In the genomic region with DNA sequence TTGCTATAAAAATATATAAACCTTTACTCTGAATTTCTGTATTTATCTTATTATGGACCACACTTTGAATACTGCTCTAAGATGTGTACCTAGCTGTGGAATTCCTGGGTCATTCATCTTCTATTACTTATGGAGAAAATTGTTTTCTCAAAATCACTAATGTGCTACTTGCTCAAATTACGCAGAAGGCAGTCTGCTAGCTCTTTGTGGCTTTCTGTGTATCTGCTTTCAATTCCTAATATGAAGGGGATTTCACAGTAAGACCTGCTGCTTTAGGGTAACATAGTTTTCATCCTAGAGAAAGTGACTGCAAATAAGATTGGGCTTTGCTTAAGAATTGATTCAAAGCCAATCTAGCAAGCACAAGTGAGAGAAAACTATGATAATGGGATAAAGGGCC, we compare ENCODE assay signal across 9 cellular contexts.
DNase-seq lines count a peak whose midpoint lies in the region; ATAC-seq and TF ChIP-seq lines count a peak whose summit lies in the region.
"Had no signal": no experiment of that assay in that cellular context is flagged by ENCODE, and none has a peak within 500 bp of the region (broad histone marks: within the 10 kb centered on the region; RNA-seq: fewer than 3 reads in every experiment).

No MANE protein-coding gene starts in this region.

- H3K4me1 ChIP-seq in endodermal cell (ENCODE audit: control insufficient read depth, insufficient read depth, low read length) (no peaks in the 10 kb centered on the region), adrenal gland (replicated peaks in 1 of 2) (no peaks in the 10 kb centered on the region)

- H3K9me3 ChIP-seq in MG63 (no peaks in the 10 kb centered on the region), endodermal cell (ENCODE audit: control insufficient read depth, low read length) (no peaks in the 10 kb centered on the region), adrenal gland (replicated peaks in 1 of 3) (no peaks in the 10 kb centered on the region)

- H3K4me3 Mint-ChIP-seq in activated CD4-positive, alpha-beta T cell treated with anti-CD3 and anti-CD28 coated beads for 36 hours, result peak overlapping the region; percentile 2
- peak overlapping the region in 1 of 8 donors; percentile 1 for H3K4me3 Mint-ChIP-seq in naive B cell
- no peak overlapping the region for H3K4me3 Mint-ChIP-seq in endodermal cell

- TF ChIP-seq CTCF in endodermal cell (conservative IDR thresholded peaks at IDR 0.05), result no peak
- TF ChIP-seq CTCF in adrenal gland (IDR thresholded peaks at IDR 0.05), result no peak

- POLR2A ChIA-PET in activated CD4-positive, alpha-beta T cell treated with anti-CD3 and anti-CD28 coated beads for 36 hours (lab: Charles Lee), result interaction anchor here (0.7 to 1.1 kb wide), 5 partner anchors 9 to 239 kb away, joined by 3 to 7 read pairs (median 3); a partner anchor contains a TSS

- no peak for TF ChIP-seq POLR2A in adrenal gland (IDR thresholded peaks at IDR 0.05)

- no peaks in the 10 kb centered on the region for H3K36me3 ChIP-seq in MG63
- no peaks in the 10 kb centered on the region for H3K36me3 ChIP-seq in endodermal cell (ENCODE audit: control insufficient read depth, insufficient read depth, low read length)
- H3K36me3 ChIP-seq in adrenal gland (replicated peaks in 1 of 2), result no peaks in the 10 kb centered on the region

- H3K36me3 Mint-ChIP-seq in activated CD4-positive, alpha-beta T cell treated with anti-CD3 and anti-CD28 coated beads for 36 hours (ENCODE audit: low read depth), result no peaks in the 10 kb centered on the region
- H3K36me3 Mint-ChIP-seq in naive B cell, result no peaks in the 10 kb centered on the region
- no peaks in the 10 kb centered on the region for H3K36me3 Mint-ChIP-seq in endodermal cell (ENCODE audit: low read depth)

- H3K27me3 ChIP-seq in MG63 (no peaks in the 10 kb centered on the region), endodermal cell (ENCODE audit: control insufficient read depth, insufficient read depth, low read length, poor library complexity, severe bottlenecking) (peaks cover 20% of the 10 kb centered on the region), adrenal gland (no peaks in the 10 kb centered on the region)

- H3K9me3 Mint-ChIP-seq in activated CD4-positive, alpha-beta T cell treated with anti-CD3 and anti-CD28 coated beads for 36 hours (ENCODE audit: low read depth), result no peaks in the 10 kb centered on the region
- H3K9me3 Mint-ChIP-seq in naive B cell (no peaks in the 10 kb centered on the region), endodermal cell (no peaks in the 10 kb centered on the region)

- peaks cover 57% of the 10 kb centered on the region for H3K4me1 Mint-ChIP-seq in activated CD4-positive, alpha-beta T cell treated with anti-CD3 and anti-CD28 coated beads for 36 hours
- H3K4me1 Mint-ChIP-seq in naive B cell, result peaks cover 7 to 15% (median 14%) of the 10 kb centered on the region in 3 donors
- H3K4me1 Mint-ChIP-seq in endodermal cell, result peaks cover 4% of the 10 kb centered on the region

- no peak overlapping the region for H3K9ac ChIP-seq in endodermal cell (ENCODE audit: extremely low read depth, low read length, poor library complexity, severe bottlenecking)

- H3K27ac ChIP-seq in endodermal cell (ENCODE audit: low read depth, low read length) (no peak overlapping the region), adrenal gland (no peak overlapping the region)

- H3K4me3 ChIP-seq in MG63, result no peak overlapping the region
- H3K4me3 ChIP-seq in endodermal cell (ENCODE audit: low read length), result no peak overlapping the region
- H3K4me3 ChIP-seq in adrenal gland, result no peak overlapping the region

- WGBS in endodermal cell (ENCODE audit: insufficient coverage in 1 of 2, insufficient read length in 1 of 2), 2 experiments, result 96% methylated on average over 1 of the region's 1 CpG; no CpG with 5 or more reads in 1 of the 2 experiments
- 57 to 83% (median 73%) methylated on average over 1 of the region's 1 CpG for WGBS in adrenal gland, 4 donors

- CTCF ChIA-PET in activated CD4-positive, alpha-beta T cell treated with anti-CD3 and anti-CD28 coated beads for 36 hours (lab: Charles Lee), result interaction anchor here (0.6 to 1.0 kb wide), 6 partner anchors 8 to 206 kb away, joined by 3 read pairs; no protein-coding TSS in a partner anchor

- ATAC-seq in activated CD4-positive, alpha-beta T cell treated with anti-CD3 and anti-CD28 coated beads for 36 hours, result peak; percentile 72
- peak; percentile 58 for ATAC-seq in GM21529 (IDR thresholded peaks at IDR 0.05; ENCODE audit: unreplicated experiment)
- peak; percentile 49 for ATAC-seq in HG03442 (IDR thresholded peaks at IDR 0.05; ENCODE audit: unreplicated experiment)
- ATAC-seq in naive B cell (ENCODE audit: low read depth in 2 of 2), result peak; percentile 63 to 67

- H3K27ac Mint-ChIP-seq in activated CD4-positive, alpha-beta T cell treated with anti-CD3 and anti-CD28 coated beads for 36 hours, result peak overlapping the region; percentile 58
- H3K27ac Mint-ChIP-seq in naive B cell, result peak overlapping the region; percentile 9 to 90 (median 66)
- no peak overlapping the region for H3K27ac Mint-ChIP-seq in endodermal cell

- peak; percentile 27 for DNase-seq in activated CD4-positive, alpha-beta T cell treated with anti-CD3 and anti-CD28 coated beads for 36 hours
- DNase-seq in activated CD4-positive, alpha-beta T cell treated with anti-CD3 and anti-CD28 coated beads, Interleukin-2, amount 50 U/mL, for 1 hour, result no peak
- DNase-seq in naive B cell (peak; percentile 37), MG63 (no peak), endodermal cell (no peak), adrenal gland (no peak)
- DNase-seq: NCI-H2227 treated with DMSO at 0.1 percent for 48 hours had no signal

- intact Hi-C loops in activated CD4-positive, alpha-beta T cell treated with anti-CD3 and anti-CD28 coated beads for 36 hours (cut with DNase I, micrococcal nuclease), result loop anchor here in 1 of 2 experiments (1.0 to 10.0 kb wide), 5 partner anchors 122 to 434 kb away; no protein-coding TSS in a partner anchor
- intact Hi-C loops in adrenal gland (cut with DNase I), result no loop called here

- H3K27me3 Mint-ChIP-seq in activated CD4-positive, alpha-beta T cell treated with anti-CD3 and anti-CD28 coated beads for 36 hours, result no peaks in the 10 kb centered on the region
- H3K27me3 Mint-ChIP-seq in naive B cell, result no peaks in the 10 kb centered on the region
- peaks cover 4% of the 10 kb centered on the region for H3K27me3 Mint-ChIP-seq in endodermal cell (ENCODE audit: insufficient read depth)

Comparison
In these comparisons a context has a peak if more than half of its experiments do, and no peak if none do; other contexts are left out.
1. DNase-seq: peak in activated CD4-positive, alpha-beta T cell treated with anti-CD3 and anti-CD28 coated beads for 36 hours (single experiment) and naive B cell (single experiment); none in activated CD4-positive, alpha-beta T cell treated with anti-CD3 and anti-CD28 coated beads, Interleukin-2, amount 50 U/mL, for 1 hour (single experiment), MG63 (single experiment), endodermal cell (single experiment) and adrenal gland (0 of 7).
2. Peak in every context shown above with its lines, with median percentiles within 50 percentile points of each other: ATAC-seq.